Comparison of ENCODE assay signal across 1 cellular context in the genomic region with DNA sequence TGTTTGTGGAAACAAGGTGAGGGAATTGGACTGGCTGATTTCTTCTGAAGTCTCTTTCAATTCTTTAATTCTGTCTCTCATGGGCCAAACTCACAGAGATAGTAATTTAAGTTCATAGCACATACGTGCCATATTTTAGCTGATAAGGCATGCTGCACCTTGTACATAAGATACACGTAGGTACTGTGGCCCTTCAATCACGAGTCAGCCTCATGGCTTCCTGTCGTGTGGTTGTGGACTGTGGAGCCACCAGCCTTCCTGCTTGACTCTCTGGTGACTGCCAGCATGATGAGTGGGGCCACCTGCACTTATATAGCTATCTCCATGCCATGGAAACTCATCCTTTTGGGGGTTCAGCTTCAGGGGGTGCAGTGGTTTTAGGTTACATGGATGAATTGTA.
A peak's percentile ranks its signal among the peaks of the same experiment; 100 is the strongest.
TF ChIP-seq lines count a peak whose summit lies in the region.

No MANE protein-coding gene starts in this region.

TF ChIP-seq in GM12878, 131 proteins besides CTCF, POLR2A, EP300 and RAD21 (continued from another document):
- TF ChIP-seq ETV6 (conservative IDR thresholded peaks at IDR 0.05 in 1 of 2, IDR thresholded peaks at IDR 0.05 in 1 of 2; ENCODE audit: borderline replicate concordance in 1 of 2, low read depth in 1 of 2), result no peak
- 0 out of 2 replicates have a peak, but pooled peaks have one; percentile 10 for TF ChIP-seq CREM (IDR thresholded peaks at IDR 0.05; ENCODE audit: low read depth)
- no peak for TF ChIP-seq ZBED1 (IDR thresholded peaks at IDR 0.05; ENCODE audit: borderline replicate concordance)
- TF ChIP-seq NBN (IDR thresholded peaks at IDR 0.05), result no peak
- TF ChIP-seq, protein P1, sequence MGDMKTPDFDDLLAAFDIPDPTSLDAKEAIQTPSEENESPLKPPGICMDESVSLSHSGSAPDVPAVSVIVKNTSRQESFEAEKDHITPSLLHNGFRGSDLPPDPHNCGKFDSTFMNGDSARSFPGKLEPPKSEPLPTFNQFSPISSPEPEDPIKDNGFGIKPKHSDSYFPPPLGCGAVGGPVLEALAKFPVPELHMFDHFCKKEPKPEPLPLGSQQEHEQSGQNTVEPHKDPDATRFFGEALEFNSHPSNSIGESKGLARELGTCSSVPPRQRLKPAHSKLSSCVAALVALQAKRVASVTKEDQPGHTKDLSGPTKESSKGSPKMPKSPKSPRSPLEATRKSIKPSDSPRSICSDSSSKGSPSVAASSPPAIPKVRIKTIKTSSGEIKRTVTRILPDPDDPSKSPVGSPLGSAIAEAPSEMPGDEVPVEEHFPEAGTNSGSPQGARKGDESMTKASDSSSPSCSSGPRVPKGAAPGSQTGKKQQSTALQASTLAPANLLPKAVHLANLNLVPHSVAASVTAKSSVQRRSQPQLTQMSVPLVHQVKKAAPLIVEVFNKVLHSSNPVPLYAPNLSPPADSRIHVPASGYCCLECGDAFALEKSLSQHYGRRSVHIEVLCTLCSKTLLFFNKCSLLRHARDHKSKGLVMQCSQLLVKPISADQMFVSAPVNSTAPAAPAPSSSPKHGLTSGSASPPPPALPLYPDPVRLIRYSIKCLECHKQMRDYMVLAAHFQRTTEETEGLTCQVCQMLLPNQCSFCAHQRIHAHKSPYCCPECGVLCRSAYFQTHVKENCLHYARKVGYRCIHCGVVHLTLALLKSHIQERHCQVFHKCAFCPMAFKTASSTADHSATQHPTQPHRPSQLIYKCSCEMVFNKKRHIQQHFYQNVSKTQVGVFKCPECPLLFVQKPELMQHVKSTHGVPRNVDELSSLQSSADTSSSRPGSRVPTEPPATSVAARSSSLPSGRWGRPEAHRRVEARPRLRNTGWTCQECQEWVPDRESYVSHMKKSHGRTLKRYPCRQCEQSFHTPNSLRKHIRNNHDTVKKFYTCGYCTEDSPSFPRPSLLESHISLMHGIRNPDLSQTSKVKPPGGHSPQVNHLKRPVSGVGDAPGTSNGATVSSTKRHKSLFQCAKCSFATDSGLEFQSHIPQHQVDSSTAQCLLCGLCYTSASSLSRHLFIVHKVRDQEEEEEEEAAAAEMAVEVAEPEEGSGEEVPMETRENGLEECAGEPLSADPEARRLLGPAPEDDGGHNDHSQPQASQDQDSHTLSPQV (IDR thresholded peaks at IDR 0.05), result no peak
- peak; percentile 19 to 59; a peak in 1 of 4 replicates for TF ChIP-seq BHLHE40 (IDR thresholded peaks at IDR 0.05; ENCODE audit: borderline replicate concordance in 1 of 2, low read depth in 2 of 2, low read length in 1 of 2)
- no peak for TF ChIP-seq EGR1 (IDR thresholded peaks at IDR 0.05; ENCODE audit: borderline replicate concordance in 1 of 2, low read depth in 2 of 2, low read length in 2 of 2)
- 0 out of 2 replicates have a peak, but pooled peaks have one; percentile 34 for TF ChIP-seq EED (IDR thresholded peaks at IDR 0.05; ENCODE audit: low read depth)
- TF ChIP-seq BMI1 (IDR thresholded peaks at IDR 0.05; ENCODE audit: borderline replicate concordance), result no peak
- TF ChIP-seq, protein P2, sequence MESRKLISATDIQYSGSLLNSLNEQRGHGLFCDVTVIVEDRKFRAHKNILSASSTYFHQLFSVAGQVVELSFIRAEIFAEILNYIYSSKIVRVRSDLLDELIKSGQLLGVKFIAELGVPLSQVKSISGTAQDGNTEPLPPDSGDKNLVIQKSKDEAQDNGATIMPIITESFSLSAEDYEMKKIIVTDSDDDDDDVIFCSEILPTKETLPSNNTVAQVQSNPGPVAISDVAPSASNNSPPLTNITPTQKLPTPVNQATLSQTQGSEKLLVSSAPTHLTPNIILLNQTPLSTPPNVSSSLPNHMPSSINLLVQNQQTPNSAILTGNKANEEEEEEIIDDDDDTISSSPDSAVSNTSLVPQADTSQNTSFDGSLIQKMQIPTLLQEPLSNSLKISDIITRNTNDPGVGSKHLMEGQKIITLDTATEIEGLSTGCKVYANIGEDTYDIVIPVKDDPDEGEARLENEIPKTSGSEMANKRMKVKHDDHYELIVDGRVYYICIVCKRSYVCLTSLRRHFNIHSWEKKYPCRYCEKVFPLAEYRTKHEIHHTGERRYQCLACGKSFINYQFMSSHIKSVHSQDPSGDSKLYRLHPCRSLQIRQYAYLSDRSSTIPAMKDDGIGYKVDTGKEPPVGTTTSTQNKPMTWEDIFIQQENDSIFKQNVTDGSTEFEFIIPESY (IDR thresholded peaks at IDR 0.05), result no peak
- TF ChIP-seq ZNF622 (IDR thresholded peaks at IDR 0.05), result no peak
- no peak for TF ChIP-seq CEBPB (IDR thresholded peaks at IDR 0.05; ENCODE audit: borderline replicate concordance in 1 of 2, low read depth in 2 of 2, low read length in 2 of 2)
- TF ChIP-seq ZNF384 (IDR thresholded peaks at IDR 0.05; ENCODE audit: borderline replicate concordance, low read depth, low read length), result no peak
- peak; percentile 61 for TF ChIP-seq RUNX3 (IDR thresholded peaks at IDR 0.05; ENCODE audit: low read length)
- no peak for TF ChIP-seq HCFC1 (IDR thresholded peaks at IDR 0.05; ENCODE audit: low read length)
- no peak for TF ChIP-seq IRF4 (IDR thresholded peaks at IDR 0.05; ENCODE audit: low read depth, low read length)
- TF ChIP-seq FOS (IDR thresholded peaks at IDR 0.05; ENCODE audit: borderline replicate concordance, extremely low read depth, insufficient read length), result no peak
- no peak for TF ChIP-seq JUNB (IDR thresholded peaks at IDR 0.05)
- TF ChIP-seq CHD2 (IDR thresholded peaks at IDR 0.05; ENCODE audit: borderline replicate concordance, low read depth, low read length), result no peak
- TF ChIP-seq POLR2AphosphoS2 (IDR thresholded peaks at IDR 0.05; ENCODE audit: low read depth, low read length), result no peak
- TF ChIP-seq, protein P3, sequence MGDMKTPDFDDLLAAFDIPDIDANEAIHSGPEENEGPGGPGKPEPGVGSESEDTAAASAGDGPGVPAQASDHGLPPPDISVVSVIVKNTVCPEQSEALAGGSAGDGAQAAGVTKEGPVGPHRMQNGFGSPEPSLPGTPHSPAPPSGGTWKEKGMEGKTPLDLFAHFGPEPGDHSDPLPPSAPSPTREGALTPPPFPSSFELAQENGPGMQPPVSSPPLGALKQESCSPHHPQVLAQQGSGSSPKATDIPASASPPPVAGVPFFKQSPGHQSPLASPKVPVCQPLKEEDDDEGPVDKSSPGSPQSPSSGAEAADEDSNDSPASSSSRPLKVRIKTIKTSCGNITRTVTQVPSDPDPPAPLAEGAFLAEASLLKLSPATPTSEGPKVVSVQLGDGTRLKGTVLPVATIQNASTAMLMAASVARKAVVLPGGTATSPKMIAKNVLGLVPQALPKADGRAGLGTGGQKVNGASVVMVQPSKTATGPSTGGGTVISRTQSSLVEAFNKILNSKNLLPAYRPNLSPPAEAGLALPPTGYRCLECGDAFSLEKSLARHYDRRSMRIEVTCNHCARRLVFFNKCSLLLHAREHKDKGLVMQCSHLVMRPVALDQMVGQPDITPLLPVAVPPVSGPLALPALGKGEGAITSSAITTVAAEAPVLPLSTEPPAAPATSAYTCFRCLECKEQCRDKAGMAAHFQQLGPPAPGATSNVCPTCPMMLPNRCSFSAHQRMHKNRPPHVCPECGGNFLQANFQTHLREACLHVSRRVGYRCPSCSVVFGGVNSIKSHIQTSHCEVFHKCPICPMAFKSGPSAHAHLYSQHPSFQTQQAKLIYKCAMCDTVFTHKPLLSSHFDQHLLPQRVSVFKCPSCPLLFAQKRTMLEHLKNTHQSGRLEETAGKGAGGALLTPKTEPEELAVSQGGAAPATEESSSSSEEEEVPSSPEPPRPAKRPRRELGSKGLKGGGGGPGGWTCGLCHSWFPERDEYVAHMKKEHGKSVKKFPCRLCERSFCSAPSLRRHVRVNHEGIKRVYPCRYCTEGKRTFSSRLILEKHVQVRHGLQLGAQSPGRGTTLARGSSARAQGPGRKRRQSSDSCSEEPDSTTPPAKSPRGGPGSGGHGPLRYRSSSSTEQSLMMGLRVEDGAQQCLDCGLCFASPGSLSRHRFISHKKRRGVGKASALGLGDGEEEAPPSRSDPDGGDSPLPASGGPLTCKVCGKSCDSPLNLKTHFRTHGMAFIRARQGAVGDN (IDR thresholded peaks at IDR 0.05), result peak; percentile 90
- TF ChIP-seq, protein P4, sequence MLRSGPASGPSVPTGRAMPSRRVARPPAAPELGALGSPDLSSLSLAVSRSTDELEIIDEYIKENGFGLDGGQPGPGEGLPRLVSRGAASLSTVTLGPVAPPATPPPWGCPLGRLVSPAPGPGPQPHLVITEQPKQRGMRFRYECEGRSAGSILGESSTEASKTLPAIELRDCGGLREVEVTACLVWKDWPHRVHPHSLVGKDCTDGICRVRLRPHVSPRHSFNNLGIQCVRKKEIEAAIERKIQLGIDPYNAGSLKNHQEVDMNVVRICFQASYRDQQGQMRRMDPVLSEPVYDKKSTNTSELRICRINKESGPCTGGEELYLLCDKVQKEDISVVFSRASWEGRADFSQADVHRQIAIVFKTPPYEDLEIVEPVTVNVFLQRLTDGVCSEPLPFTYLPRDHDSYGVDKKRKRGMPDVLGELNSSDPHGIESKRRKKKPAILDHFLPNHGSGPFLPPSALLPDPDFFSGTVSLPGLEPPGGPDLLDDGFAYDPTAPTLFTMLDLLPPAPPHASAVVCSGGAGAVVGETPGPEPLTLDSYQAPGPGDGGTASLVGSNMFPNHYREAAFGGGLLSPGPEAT (IDR thresholded peaks at IDR 0.05; ENCODE audit: low read depth), result 0 out of 2 replicates have a peak, but pooled peaks have one; percentile 14
- TF ChIP-seq KDM1A (IDR thresholded peaks at IDR 0.05; ENCODE audit: borderline replicate concordance), result no peak
- no peak for TF ChIP-seq POU2F2 (IDR thresholded peaks at IDR 0.05; ENCODE audit: borderline replicate concordance, low read depth, low read length)
- no peak for TF ChIP-seq NRF1 (conservative IDR thresholded peaks at IDR 0.05; ENCODE audit: low read depth, low read length)
- TF ChIP-seq NFXL1 (IDR thresholded peaks at IDR 0.05; ENCODE audit: borderline replicate concordance), result no peak
- no peak for TF ChIP-seq RB1 (IDR thresholded peaks at IDR 0.05; ENCODE audit: borderline replicate concordance)
- no peak for TF ChIP-seq BCL11A (IDR thresholded peaks at IDR 0.05; ENCODE audit: low read depth, low read length)
- no peak for TF ChIP-seq MTA3 (IDR thresholded peaks at IDR 0.05; ENCODE audit: borderline replicate concordance, low read length)
- TF ChIP-seq, protein P5, sequence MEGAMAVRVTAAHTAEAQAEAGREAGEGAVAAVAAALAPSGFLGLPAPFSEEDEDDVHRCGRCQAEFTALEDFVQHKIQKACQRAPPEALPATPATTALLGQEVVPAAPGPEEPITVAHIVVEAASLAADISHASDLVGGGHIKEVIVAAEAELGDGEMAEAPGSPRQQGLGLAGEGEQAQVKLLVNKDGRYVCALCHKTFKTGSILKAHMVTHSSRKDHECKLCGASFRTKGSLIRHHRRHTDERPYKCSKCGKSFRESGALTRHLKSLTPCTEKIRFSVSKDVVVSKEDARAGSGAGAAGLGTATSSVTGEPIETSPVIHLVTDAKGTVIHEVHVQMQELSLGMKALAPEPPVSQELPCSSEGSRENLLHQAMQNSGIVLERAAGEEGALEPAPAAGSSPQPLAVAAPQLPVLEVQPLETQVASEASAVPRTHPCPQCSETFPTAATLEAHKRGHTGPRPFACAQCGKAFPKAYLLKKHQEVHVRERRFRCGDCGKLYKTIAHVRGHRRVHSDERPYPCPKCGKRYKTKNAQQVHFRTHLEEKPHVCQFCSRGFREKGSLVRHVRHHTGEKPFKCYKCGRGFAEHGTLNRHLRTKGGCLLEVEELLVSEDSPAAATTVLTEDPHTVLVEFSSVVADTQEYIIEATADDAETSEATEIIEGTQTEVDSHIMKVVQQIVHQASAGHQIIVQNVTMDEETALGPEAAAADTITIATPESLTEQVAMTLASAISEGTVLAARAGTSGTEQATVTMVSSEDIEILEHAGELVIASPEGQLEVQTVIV (IDR thresholded peaks at IDR 0.05; ENCODE audit: borderline replicate concordance, partially characterized antibody), result no peak
- TF ChIP-seq, protein P6, sequence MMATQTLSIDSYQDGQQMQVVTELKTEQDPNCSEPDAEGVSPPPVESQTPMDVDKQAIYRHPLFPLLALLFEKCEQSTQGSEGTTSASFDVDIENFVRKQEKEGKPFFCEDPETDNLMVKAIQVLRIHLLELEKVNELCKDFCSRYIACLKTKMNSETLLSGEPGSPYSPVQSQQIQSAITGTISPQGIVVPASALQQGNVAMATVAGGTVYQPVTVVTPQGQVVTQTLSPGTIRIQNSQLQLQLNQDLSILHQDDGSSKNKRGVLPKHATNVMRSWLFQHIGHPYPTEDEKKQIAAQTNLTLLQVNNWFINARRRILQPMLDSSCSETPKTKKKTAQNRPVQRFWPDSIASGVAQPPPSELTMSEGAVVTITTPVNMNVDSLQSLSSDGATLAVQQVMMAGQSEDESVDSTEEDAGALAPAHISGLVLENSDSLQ (IDR thresholded peaks at IDR 0.05), result peak; percentile 80
TF ChIP-seq in GM12878: peak in this region for 12.
